In the genomic region with DNA sequence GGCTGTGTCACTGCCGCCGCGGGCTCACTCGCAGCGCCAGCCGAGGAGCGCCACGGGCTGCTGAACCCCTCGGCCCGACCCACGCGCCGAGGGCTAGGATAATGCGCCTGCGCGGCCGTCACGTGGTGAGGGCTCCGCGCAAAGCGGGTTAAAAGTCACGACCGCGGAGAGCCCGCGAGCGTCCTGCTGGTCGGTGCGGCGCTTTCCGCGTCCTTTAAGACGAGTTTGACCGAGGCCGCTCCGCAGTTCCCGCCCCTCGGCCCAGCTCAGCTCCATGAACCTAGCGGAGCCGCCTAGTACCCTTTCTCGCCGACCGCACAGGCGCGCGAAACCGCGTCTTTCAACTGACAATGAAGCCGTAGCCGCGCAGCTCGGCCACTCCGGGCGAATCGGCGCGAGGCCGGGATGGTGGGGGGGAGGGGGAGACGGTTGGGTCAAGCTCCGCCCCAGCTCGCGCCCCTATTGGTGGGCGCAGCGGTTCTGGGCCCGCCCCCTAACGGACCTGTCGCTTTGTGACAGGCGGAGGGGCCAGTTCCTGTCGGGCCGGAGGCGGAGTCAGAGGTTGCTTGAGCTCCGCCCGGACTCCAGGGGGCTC, we compare ENCODE assay signal across 8 cellular contexts. TPM values are rescaled to one million over a fixed set of nuclear protein-coding genes. Genes with fewer than 3 reads are reported as not detected.
DNase-seq lines count a peak whose midpoint lies in the region; ATAC-seq and TF ChIP-seq lines count a peak whose summit lies in the region.

No MANE protein-coding gene starts in this region.

- peaks cover 3 to 13% of the 10 kb centered on the region in 2 experiments; a peak in 2 of 4 replicates for H3K79me1 ChIP-seq in IMR-90 (ENCODE audit: low read depth in 1 of 2, low read length in 2 of 2)

- H3K4me1 ChIP-seq in IMR-90 (ENCODE audit: control insufficient read depth, insufficient read depth, low read length) (no peaks in the 10 kb centered on the region), OCI-LY7 (ENCODE audit: insufficient read depth, low read length, poor library complexity, severe bottlenecking) (peaks cover 18% of the 10 kb centered on the region)

- peak overlapping the region; percentile 74 for H3K23ac ChIP-seq in IMR-90 (ENCODE audit: low read depth, low read length)

- H4K91ac ChIP-seq in IMR-90 (ENCODE audit: insufficient read depth, low read depth, low read length), result peak overlapping the region; percentile 74; the same call in 1 of the 2 replicates

- H2BK15ac ChIP-seq in IMR-90 (ENCODE audit: low read depth, low read length), result peak overlapping the region; percentile 6; the same call in 1 of the 3 replicates

- peak overlapping the region; percentile 75 for H2BK120ac ChIP-seq in IMR-90 (ENCODE audit: low read depth, low read length)

- peak overlapping the region; percentile 39 for H3K18ac ChIP-seq in IMR-90 (ENCODE audit: low read depth, low read length)

- peak overlapping the region; percentile 80 for H3K56ac ChIP-seq in IMR-90 (ENCODE audit: extremely low read depth, insufficient read depth, low read length)

- H3K4me3 ChIP-seq in IMR-90 (ENCODE audit: insufficient read depth, low read depth, low read length) (peak overlapping the region; percentile 77), OCI-LY7 (ENCODE audit: low read depth, low read length, poor library complexity, severe bottlenecking) (peak overlapping the region; percentile 94)

- peak overlapping the region; percentile 92 for H2BK5ac ChIP-seq in IMR-90 (ENCODE audit: low read depth, low read length, poor library complexity, severe bottlenecking)

- peak overlapping the region; percentile 74 for H3K4me2 ChIP-seq in IMR-90 (ENCODE audit: low read depth, low read length)
- peak overlapping the region; percentile 76 for H3K4me2 ChIP-seq in OCI-LY7 (ENCODE audit: low read length)

- TF ChIP-seq CTCF in IMR-90 (conservative IDR thresholded peaks at IDR 0.05; ENCODE audit: low read depth, low read length) (no peak), OCI-LY7 (conservative IDR thresholded peaks at IDR 0.05; ENCODE audit: low read length) (no peak; the same call in 1 of the 2 replicates)

- in situ Hi-C loops in IMR-90 (cut with MboI; ENCODE audit: low sequenced_read_pairs), result no loop called here

- TF ChIP-seq POLR2A in IMR-90 (IDR thresholded peaks at IDR 0.05; ENCODE audit: low read depth, low read length), result peak; percentile 70; the same call in 1 of the 2 replicates

- H2AK5ac ChIP-seq in IMR-90 (ENCODE audit: low read depth, low read length), result peak overlapping the region; percentile 54; the same call in 1 of the 2 replicates

- H3K9me3 ChIP-seq in IMR-90 (ENCODE audit: control insufficient read depth, insufficient read depth, low read length) (no peaks in the 10 kb centered on the region), OCI-LY7 (ENCODE audit: low read length) (no peaks in the 10 kb centered on the region)

- H3K79me2 ChIP-seq in OCI-LY7 (ENCODE audit: insufficient read depth, low read depth, low read length), result peaks cover 54% of the 10 kb centered on the region

- no peaks in the 10 kb centered on the region for H3K9me2 ChIP-seq in OCI-LY7 (ENCODE audit: insufficient read depth, low read length)

- H4K8ac ChIP-seq in IMR-90 (ENCODE audit: low read depth in 2 of 2, low read length in 2 of 2), result peak overlapping the region; percentile 23 to 75; a peak in 3 of 4 replicates

- H4K5ac ChIP-seq in IMR-90 (ENCODE audit: low read depth, low read length), result peak overlapping the region; percentile 46

- H2AK9ac ChIP-seq in IMR-90 (replicated peaks; ENCODE audit: low read depth, low read length, poor library complexity), result peak overlapping the region; percentile 50

- H3K9ac ChIP-seq in IMR-90 (ENCODE audit: low read depth, low read length), result peak overlapping the region; percentile 84

- POLR2A ChIA-PET in IMR-90 (lab: Charles Lee; ENCODE audit: unreplicated experiment), result interaction anchor here (0.6 to 1.0 kb wide), 4 partner anchors 14 to 332 kb away, joined by 3 to 6 read pairs (median 4); no protein-coding TSS in a partner anchor
- POLR2A ChIA-PET in OCI-LY7 (lab: Charles Lee), result interaction anchor here (0.6 to 5.6 kb wide), 35 partner anchors 8 to 969 kb away, joined by 3 to 54 read pairs (median 3); a partner anchor contains a TSS

- H2AFZ ChIP-seq in IMR-90 (replicated peaks; ENCODE audit: low read length, poor library complexity) (peak overlapping the region; percentile 96), OCI-LY7 (ENCODE audit: low read length) (peak overlapping the region; percentile 59; the same call in 1 of the 2 replicates)

- BruUV-seq in IMR-90 (replicated peaks; lab: Mats Ljungman, UMichigan), result no TSS peak
- BruUV-seq in OCI-LY7 (replicated peaks; lab: Mats Ljungman, UMichigan), result no TSS peak

- H3K27ac ChIP-seq in IMR-90 (ENCODE audit: insufficient read depth, low read length) (peak overlapping the region; percentile 95), OCI-LY7 (ENCODE audit: low read depth, low read length, poor library complexity, severe bottlenecking) (peak overlapping the region; percentile 92)

- H3K14ac ChIP-seq in IMR-90 (replicated peaks; ENCODE audit: low read depth, low read length), result peak overlapping the region; percentile 93

- H2BK20ac ChIP-seq in IMR-90 (ENCODE audit: low read depth, low read length), result peak overlapping the region; percentile 45; the same call in 1 of the 2 replicates

- WGBS in IMR-90 (ENCODE audit: extremely low coverage in 2 of 2, insufficient read length in 1 of 2), 2 experiments, result 0% methylated on average over 20 of the region's 73 CpGs; no CpG with 5 or more reads in 1 of the 2 experiments

- dilution Hi-C loops in IMR-90 (cut with HindIII; ENCODE audit: low sequenced_read_pairs, unreplicated experiment), result no loop called here

- TF ChIP-seq RAD21 in IMR-90 (IDR thresholded peaks at IDR 0.05; ENCODE audit: low read length), result no peak

- intact Hi-C loops in IMR-90 (cut with micrococcal nuclease) (loop anchor here (1.0 to 10.0 kb wide), 5 partner anchors 235 to 760 kb away; no protein-coding TSS in a partner anchor), OCI-LY7 (cut with micrococcal nuclease; ENCODE audit: unreplicated experiment) (loop anchor here (1.0 to 10.0 kb wide), 8 partner anchors 306 to 925 kb away; a partner anchor contains a TSS)

- ATAC-seq in GM21529 (IDR thresholded peaks at IDR 0.05; ENCODE audit: unreplicated experiment) (peak; percentile 82), IMR-90 (ENCODE audit: low read depth) (peak; percentile 93)

- H3K36me3 ChIP-seq in IMR-90 (ENCODE audit: control insufficient read depth, insufficient read depth, low read length) (no peaks in the 10 kb centered on the region), OCI-LY7 (ENCODE audit: insufficient read depth, low read length) (peaks cover 26% of the 10 kb centered on the region)

- H3K9me1 ChIP-seq in IMR-90 (ENCODE audit: insufficient read depth, low read length), result no peaks in the 10 kb centered on the region

- peaks cover 20% of the 10 kb centered on the region for H4K20me1 ChIP-seq in IMR-90 (ENCODE audit: insufficient read depth, low read length)
- peaks cover 28% of the 10 kb centered on the region for H4K20me1 ChIP-seq in OCI-LY7 (ENCODE audit: insufficient read depth, low read length)

- CTCF ChIA-PET in IMR-90 (lab: Yijun Ruan, JAX) (interaction anchor here (0.7 to 1.3 kb wide), 2 partner anchors 19 to 598 kb away, joined by 3 read pairs; no protein-coding TSS in a partner anchor), OCI-LY7 (lab: Charles Lee; ENCODE audit: unreplicated experiment) (interaction anchor here (0.9 to 1.5 kb wide), 3 partner anchors 10 to 235 kb away, joined by 3 to 4 read pairs (median 3); no protein-coding TSS in a partner anchor)

- DNase-seq in DMS 273 treated with DMSO at 0.1 percent for 48 hours (lab: John Stamatoyannopoulos, UW) (peak; percentile 86), IMR-90 (peak; percentile 98), OCI-LY7 (ENCODE audit: low spot score) (peak; percentile 99), activated T-cell treated with anti-CD3 and anti-CD28 coated beads for 4 hours (peak; percentile 97), epidermal melanocyte (ENCODE audit: insufficient read length, low spot score) (peak; percentile 90), middle frontal gyrus (ENCODE audit: extremely low spot score, low spot score) (peak; percentile 98)
- DNase-seq in stimulated activated CD8-positive, alpha-beta memory T cell treated with anti-CD3 and anti-CD28 coated beads, Interleukin-2, amount 100 ng/mL, for 1 hour (ENCODE audit: low read depth in 2 of 2), result peak; percentile 97 to 99

- no peaks in the 10 kb centered on the region for H3K27me3 ChIP-seq in IMR-90 (ENCODE audit: control insufficient read depth, insufficient read depth, low read length)

- H3K4ac ChIP-seq in IMR-90 (ENCODE audit: low read depth, low read length), result peak overlapping the region; percentile 90

TF ChIP-seq in IMR-90, 13 proteins besides CTCF, POLR2A, EP300 and RAD21 (continues in another document):
- TF ChIP-seq RFX5 (IDR thresholded peaks at IDR 0.05; ENCODE audit: low read depth, low read length) (no peak), MXI1 (IDR thresholded peaks at IDR 0.05; ENCODE audit: borderline replicate concordance, low read depth, low read length) (peak; percentile 65), BHLHE40 (IDR thresholded peaks at IDR 0.05; ENCODE audit: low read depth, low read length) (no peak), CEBPB (IDR thresholded peaks at IDR 0.05; ENCODE audit: low read depth, low read length) (no peak), MAFK (IDR thresholded peaks at IDR 0.05; ENCODE audit: low read depth, low read length) (no peak)
- TF ChIP-seq, protein P1, sequence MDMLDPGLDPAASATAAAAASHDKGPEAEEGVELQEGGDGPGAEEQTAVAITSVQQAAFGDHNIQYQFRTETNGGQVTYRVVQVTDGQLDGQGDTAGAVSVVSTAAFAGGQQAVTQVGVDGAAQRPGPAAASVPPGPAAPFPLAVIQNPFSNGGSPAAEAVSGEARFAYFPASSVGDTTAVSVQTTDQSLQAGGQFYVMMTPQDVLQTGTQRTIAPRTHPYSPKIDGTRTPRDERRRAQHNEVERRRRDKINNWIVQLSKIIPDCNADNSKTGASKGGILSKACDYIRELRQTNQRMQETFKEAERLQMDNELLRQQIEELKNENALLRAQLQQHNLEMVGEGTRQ (IDR thresholded peaks at IDR 0.05; ENCODE audit: low read depth, low read length), result peak; percentile 97

RNA-seq across cellular contexts. Expression of a gene that starts 0.6 kb away (rescaled TPM):
- total RNA-seq in IMR-90 (2012; rRNA removed), result 86.4 and 143 TPM in 2 replicates
- polyA plus RNA-seq in IMR-90 (2012; rRNA removed), result 35.6 and 45.5 TPM in 2 replicates
- polyA plus RNA-seq in IMR-90 (2012; cell fraction: cytosol; rRNA removed), result 7.7 and 10.9 TPM in 2 replicates
- 9.2 and 32.2 TPM in 2 replicates for polyA plus RNA-seq in IMR-90 (2012; cell fraction: nucleus; rRNA removed; ENCODE audit: low replicate concordance)
- 65.7 and 93.5 TPM in 2 replicates for total RNA-seq in OCI-LY7 (2014; rRNA removed; shearing (Covaris generic))
- total RNA-seq in OCI-LY7 (2022), result 122 and 123 TPM in 2 replicates

Comparison
In these comparisons a context has a peak if more than half of its experiments do, and no peak if none do; other contexts are left out.
1. Peak in every context shown above with its lines: DNase-seq, ATAC-seq, H3K4me3 ChIP-seq and H3K27ac ChIP-seq.